21 cellular contexts compared by ENCODE assay signal in genomic region chr3:171648079-171648478, GRCh38.
DNase-seq lines count a peak whose midpoint lies in the region; ATAC-seq, FAIRE-seq and TF ChIP-seq lines count a peak whose summit lies in the region.
"Had no signal": no experiment of that assay in that cellular context is flagged by ENCODE, and none has a peak within 500 bp of the region (broad histone marks: within the 10 kb centered on the region; RNA-seq: fewer than 3 reads in every experiment).

No MANE protein-coding gene starts in this region.

- H3K79me2 ChIP-seq in GM12878 (ENCODE audit: control insufficient read depth, insufficient read depth, low read length) (no peaks in the 10 kb centered on the region), trophoblast cell (ENCODE audit: control insufficient read depth, insufficient read depth, low read length, poor library complexity) (no peaks in the 10 kb centered on the region)

- TF ChIP-seq EP300 in GM12878 (IDR thresholded peaks at IDR 0.05; ENCODE audit: borderline replicate concordance in 1 of 2, control insufficient read depth in 1 of 2, low read depth in 2 of 2, low read length in 2 of 2): no peak

- H3K9me3 ChIP-seq in GM12878 (replicated peaks; ENCODE audit: control insufficient read depth, insufficient read depth, low read length) (no peaks in the 10 kb centered on the region), trophoblast cell (ENCODE audit: insufficient read depth, low read depth, low read length) (no peaks in the 10 kb centered on the region)
- H3K9me3 ChIP-seq: A549, Peyer's patch had no signal

- intact Hi-C loops in GM12878 (cut with micrococcal nuclease; ENCODE audit: unreplicated experiment): loop anchor here (10.0 kb wide), 2 partner anchors 687 to 827 kb away; no protein-coding TSS in a partner anchor

- no peak for FAIRE-seq in GM12878 (lab: Jason Lieb, UNC)
- FAIRE-seq: A549, D721Med, HTR-8/SVneo had no signal

- DNase-seq in GDM1 (lab: John Stamatoyannopoulos, UW) (peak; percentile 4), NOMO-1 treated with DMSO at 0.1 percent for 48 hours (lab: John Stamatoyannopoulos, UW; ENCODE audit: unreplicated experiment) (peak; percentile 66), GM12878 (ENCODE audit: low read depth, low spot score) (no peak), DMS114 treated with DMSO at 0.1 percent for 48 hours (lab: John Stamatoyannopoulos, UW; ENCODE audit: unreplicated experiment) (no peak), SHP77 treated with DMSO at 0.1 percent for 48 hours (lab: John Stamatoyannopoulos, UW) (no peak), trophoblast cell (no peak)
- DNase-seq: EL, H9, HFFc6, KG1, NCI-H1048, NCI-H1417 treated with DMSO at 0.1 percent for 48 hours, NCI-H187, NCI-H2107, NCI-H446 treated with DMSO at 0.1 percent for 48 hours, NCI-H526 treated with DMSO at 0.1 percent for 48 hours, Peyer's patch had no signal

- no peak overlapping the region for H3K23ac ChIP-seq in trophoblast cell (ENCODE audit: low read length)

- TF ChIP-seq CTCF in GM12878 (IDR thresholded peaks at IDR 0.05 in 2 of 3, conservative IDR thresholded peaks at IDR 0.05 in 1 of 3; ENCODE audit: control insufficient read depth in 2 of 3, extremely low read depth in 1 of 3, insufficient read depth in 1 of 3, low read depth in 3 of 3, low read length in 3 of 3): no peak

- no peak overlapping the region for H2AK5ac ChIP-seq in trophoblast cell (ENCODE audit: low read length)

- peak; percentile 52 for ATAC-seq in HG02885 (IDR thresholded peaks at IDR 0.05; ENCODE audit: poor library complexity, unreplicated experiment)
- ATAC-seq in GM12878: peak; percentile 31; the same call in 2 of the 3 replicates
- ATAC-seq: A549 had no signal

- BruUV-seq in GM12878 (replicated peaks; lab: Mats Ljungman, UMichigan): no TSS peak

- H3K4ac ChIP-seq in trophoblast cell (ENCODE audit: low read depth, low read length): no peak overlapping the region

- in situ Hi-C loops in GM12878 (cut with MboI): loop anchor here (5.0 kb wide), 2 partner anchors 124 to 189 kb away; no protein-coding TSS in a partner anchor

- H3K4me2 ChIP-seq in GM12878 (ENCODE audit: control insufficient read depth, insufficient read depth) (no peak overlapping the region), trophoblast cell (ENCODE audit: low read length) (no peak overlapping the region)
- H3K4me2 ChIP-seq: A549 had no signal

- H3K27ac ChIP-seq in GM12878 (ENCODE audit: control insufficient read depth, insufficient read depth): no peak overlapping the region
- no peak overlapping the region for H3K27ac ChIP-seq in trophoblast cell (ENCODE audit: low read depth, low read length)
- H3K27ac ChIP-seq: A549, Peyer's patch had no signal

- no peak overlapping the region for H2BK5ac ChIP-seq in trophoblast cell (ENCODE audit: low read depth, low read length, poor library complexity)

- H3K27me3 ChIP-seq in GM12878 (replicated peaks in 1 of 2; ENCODE audit: control insufficient read depth in 2 of 2, insufficient read depth in 2 of 2, low read length in 1 of 2) (no peaks in the 10 kb centered on the region), trophoblast cell (ENCODE audit: insufficient read depth, low read length) (no peaks in the 10 kb centered on the region)
- H3K27me3 ChIP-seq: Peyer's patch had no signal

- no peak overlapping the region for H4K91ac ChIP-seq in trophoblast cell (ENCODE audit: low read depth, low read length)

- SMC1A ChIA-PET in GM12878 (lab: Charles Lee; ENCODE audit: uncharacterized antibody, unreplicated experiment): no interaction called here

- no peak overlapping the region for H2BK12ac ChIP-seq in trophoblast cell (ENCODE audit: low read length)

- H3K4me3 ChIP-seq in GM12878: no peak overlapping the region
- H3K4me3 ChIP-seq in trophoblast cell (ENCODE audit: low read depth, low read length): no peak overlapping the region
- H3K4me3 ChIP-seq: A549, Peyer's patch had no signal

- no peaks in the 10 kb centered on the region for H3K36me3 ChIP-seq in GM12878 (ENCODE audit: control insufficient read depth in 2 of 2, insufficient read depth in 2 of 2, low read length in 1 of 2)
- H3K36me3 ChIP-seq in trophoblast cell (ENCODE audit: control insufficient read depth in 1 of 2, insufficient read depth in 2 of 2, low read length in 2 of 2): no peaks in the 10 kb centered on the region

- CTCF ChIA-PET in GM12878 (lab: Yijun Ruan, JAX): interaction anchor here (1.6 kb wide), 1 partner anchor 124 kb away, joined by 7 read pairs; no protein-coding TSS in a partner anchor

- H3K9ac ChIP-seq in GM12878 (ENCODE audit: control insufficient read depth, insufficient read depth, low read length) (no peak overlapping the region), trophoblast cell (ENCODE audit: low read length) (no peak overlapping the region)

- H4K20me1 ChIP-seq in GM12878 (ENCODE audit: control insufficient read depth, insufficient read depth): no peaks in the 10 kb centered on the region

- H3K14ac ChIP-seq in trophoblast cell (ENCODE audit: low read length): no peak overlapping the region

- no peak overlapping the region for H4K8ac ChIP-seq in trophoblast cell (ENCODE audit: low read depth, low read length)

- H2AFZ ChIP-seq in GM12878 (ENCODE audit: control insufficient read depth, low read depth, low read length) (no peak overlapping the region), trophoblast cell (ENCODE audit: insufficient read depth, low read length, poor library complexity) (no peak overlapping the region)

- no peak overlapping the region for H4K12ac ChIP-seq in trophoblast cell (ENCODE audit: low read depth, low read length)

- H3K4me1 ChIP-seq in GM12878 (ENCODE audit: control insufficient read depth, insufficient read depth, low read length): no peaks in the 10 kb centered on the region
- no peaks in the 10 kb centered on the region for H3K4me1 ChIP-seq in trophoblast cell (ENCODE audit: control insufficient read depth in 1 of 2, insufficient read depth in 2 of 2, low read length in 2 of 2)
- H3K4me1 ChIP-seq: Peyer's patch had no signal

- POLR2A ChIA-PET in GM12878 (lab: Charles Lee): interaction anchor here (0.7 kb wide), 1 partner anchor 166 kb away, joined by 3 read pairs; no protein-coding TSS in a partner anchor

- TF ChIP-seq RAD21 in GM12878 (IDR thresholded peaks at IDR 0.05; ENCODE audit: insufficient read depth, low read depth, low read length): no peak

- no peak for TF ChIP-seq POLR2A in GM12878 (IDR thresholded peaks at IDR 0.05; ENCODE audit: low read depth, low read length)

- RAD21 ChIA-PET in GM12878 (lab: Charles Lee; ENCODE audit: unreplicated experiment): no interaction called here

- H3K79me1 ChIP-seq in trophoblast cell (ENCODE audit: low read length): no peaks in the 10 kb centered on the region

- H2BK120ac ChIP-seq in trophoblast cell (ENCODE audit: insufficient read depth, low read length, poor library complexity): no peak overlapping the region

- H3K18ac ChIP-seq in trophoblast cell (ENCODE audit: low read length): no peak overlapping the region

TF ChIP-seq in GM12878, 131 proteins besides CTCF, POLR2A, EP300 and RAD21:
- TF ChIP-seq RAD51 (IDR thresholded peaks at IDR 0.05): 0 out of 2 replicates have a peak, but pooled peaks have one; percentile 23
- TF ChIP-seq PML (IDR thresholded peaks at IDR 0.05; ENCODE audit: low read length): no peak
TF ChIP-seq in GM12878: peak in this region for 1.

Comparison
In these comparisons a context has a peak if more than half of its experiments do, and no peak if none do; other contexts are left out.
1. DNase-seq: peak in GDM1 (single experiment) and NOMO-1 treated with DMSO at 0.1 percent for 48 hours (single experiment); none in GM12878 (single experiment), DMS114 treated with DMSO at 0.1 percent for 48 hours (single experiment), SHP77 treated with DMSO at 0.1 percent for 48 hours (single experiment) and trophoblast cell (0 of 2).